In the genomic region with DNA sequence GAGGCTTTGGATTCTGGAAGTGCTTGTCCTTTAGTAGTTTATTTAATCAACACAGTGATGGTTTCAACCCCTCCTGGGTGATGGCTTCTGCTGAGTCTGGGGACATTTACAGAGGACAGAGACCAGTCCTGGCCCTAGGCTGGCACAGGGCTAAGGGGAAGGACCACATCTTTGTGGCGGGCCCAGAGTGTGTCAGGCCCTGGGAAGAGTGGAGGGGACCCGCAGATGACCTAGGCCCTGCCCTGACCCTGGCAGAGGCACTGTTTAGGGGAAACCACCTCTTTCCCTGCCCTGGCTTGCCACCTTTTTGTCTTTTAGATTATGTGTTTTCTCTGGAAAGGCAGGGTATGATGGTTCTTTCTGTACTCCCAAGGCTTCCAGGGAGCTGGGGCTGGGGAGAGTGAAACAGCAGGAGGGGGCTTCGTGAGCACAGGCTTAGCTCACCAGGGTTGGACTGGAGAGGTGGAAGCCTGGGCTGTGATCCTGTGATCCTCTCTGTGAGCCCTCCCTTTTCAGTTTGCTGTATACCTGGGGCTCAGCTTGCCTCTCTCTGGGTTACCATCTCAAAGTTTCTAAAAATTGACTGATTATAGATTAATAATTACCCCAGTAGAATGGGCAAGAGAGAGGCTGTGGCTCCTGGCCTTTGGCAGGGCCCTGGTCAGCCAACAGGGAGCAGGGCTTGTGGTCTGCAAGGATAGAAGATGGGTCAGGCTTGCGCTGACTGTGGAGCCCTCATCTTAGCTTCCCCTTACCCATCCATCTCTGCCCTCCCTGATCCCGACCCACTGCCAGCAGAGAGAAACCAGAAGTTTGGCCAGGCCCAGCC, we compare ENCODE assay signal across 2 cellular contexts.
TF ChIP-seq lines count a peak whose summit lies in the region.

No MANE protein-coding gene starts in this region.

TF ChIP-seq in SK-N-SH, 30 proteins besides CTCF, POLR2A, EP300 and RAD21:
- TF ChIP-seq, protein P1, sequence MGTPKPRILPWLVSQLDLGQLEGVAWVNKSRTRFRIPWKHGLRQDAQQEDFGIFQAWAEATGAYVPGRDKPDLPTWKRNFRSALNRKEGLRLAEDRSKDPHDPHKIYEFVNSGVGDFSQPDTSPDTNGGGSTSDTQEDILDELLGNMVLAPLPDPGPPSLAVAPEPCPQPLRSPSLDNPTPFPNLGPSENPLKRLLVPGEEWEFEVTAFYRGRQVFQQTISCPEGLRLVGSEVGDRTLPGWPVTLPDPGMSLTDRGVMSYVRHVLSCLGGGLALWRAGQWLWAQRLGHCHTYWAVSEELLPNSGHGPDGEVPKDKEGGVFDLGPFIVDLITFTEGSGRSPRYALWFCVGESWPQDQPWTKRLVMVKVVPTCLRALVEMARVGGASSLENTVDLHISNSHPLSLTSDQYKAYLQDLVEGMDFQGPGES (IDR thresholded peaks at IDR 0.05; ENCODE audit: low read depth, low read length) = no peak
- TF ChIP-seq RFX5 (IDR thresholded peaks at IDR 0.05; ENCODE audit: low read length) (no peak), USF1 (IDR thresholded peaks at IDR 0.05; ENCODE audit: borderline replicate concordance, low read depth) (no peak), FOSL2 (IDR thresholded peaks at IDR 0.05; ENCODE audit: borderline replicate concordance, low read depth) (no peak)

TF ChIP-seq in SK-N-SH treated with all-trans-retinoic acid at 6 μM for 48 hours, 23 proteins besides CTCF, POLR2A, EP300 and RAD21:
- no peak for TF ChIP-seq ARNTL (CRISPR knock-in tag; IDR thresholded peaks at IDR 0.05; ENCODE audit: borderline replicate concordance, low read depth)
- TF ChIP-seq ISL1 (CRISPR knock-in tag; IDR thresholded peaks at IDR 0.05) = no peak
- TF ChIP-seq GLIS3 (CRISPR knock-in tag; IDR thresholded peaks at IDR 0.05) = no peak
- no peak for TF ChIP-seq TCF4 (CRISPR knock-in tag; IDR thresholded peaks at IDR 0.05; ENCODE audit: borderline replicate concordance)
- TF ChIP-seq, protein P2, sequence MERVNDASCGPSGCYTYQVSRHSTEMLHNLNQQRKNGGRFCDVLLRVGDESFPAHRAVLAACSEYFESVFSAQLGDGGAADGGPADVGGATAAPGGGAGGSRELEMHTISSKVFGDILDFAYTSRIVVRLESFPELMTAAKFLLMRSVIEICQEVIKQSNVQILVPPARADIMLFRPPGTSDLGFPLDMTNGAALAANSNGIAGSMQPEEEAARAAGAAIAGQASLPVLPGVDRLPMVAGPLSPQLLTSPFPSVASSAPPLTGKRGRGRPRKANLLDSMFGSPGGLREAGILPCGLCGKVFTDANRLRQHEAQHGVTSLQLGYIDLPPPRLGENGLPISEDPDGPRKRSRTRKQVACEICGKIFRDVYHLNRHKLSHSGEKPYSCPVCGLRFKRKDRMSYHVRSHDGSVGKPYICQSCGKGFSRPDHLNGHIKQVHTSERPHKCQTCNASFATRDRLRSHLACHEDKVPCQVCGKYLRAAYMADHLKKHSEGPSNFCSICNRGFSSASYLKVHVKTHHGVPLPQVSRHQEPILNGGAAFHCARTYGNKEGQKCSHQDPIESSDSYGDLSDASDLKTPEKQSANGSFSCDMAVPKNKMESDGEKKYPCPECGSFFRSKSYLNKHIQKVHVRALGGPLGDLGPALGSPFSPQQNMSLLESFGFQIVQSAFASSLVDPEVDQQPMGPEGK (CRISPR knock-in tag; IDR thresholded peaks at IDR 0.05; ENCODE audit: borderline replicate concordance) = no peak
- TF ChIP-seq ZNF8 (CRISPR knock-in tag; IDR thresholded peaks at IDR 0.05) = no peak
- TF ChIP-seq ZNF565 (CRISPR knock-in tag; conservative IDR thresholded peaks at IDR 0.05; ENCODE audit: low read depth) = no peak
- no peak for TF ChIP-seq PPARA (CRISPR knock-in tag; IDR thresholded peaks at IDR 0.05; ENCODE audit: borderline replicate concordance)
- TF ChIP-seq RARB (CRISPR knock-in tag; IDR thresholded peaks at IDR 0.05) = no peak
- no peak for TF ChIP-seq ESRRG (CRISPR knock-in tag; IDR thresholded peaks at IDR 0.05)
- TF ChIP-seq, protein P3, sequence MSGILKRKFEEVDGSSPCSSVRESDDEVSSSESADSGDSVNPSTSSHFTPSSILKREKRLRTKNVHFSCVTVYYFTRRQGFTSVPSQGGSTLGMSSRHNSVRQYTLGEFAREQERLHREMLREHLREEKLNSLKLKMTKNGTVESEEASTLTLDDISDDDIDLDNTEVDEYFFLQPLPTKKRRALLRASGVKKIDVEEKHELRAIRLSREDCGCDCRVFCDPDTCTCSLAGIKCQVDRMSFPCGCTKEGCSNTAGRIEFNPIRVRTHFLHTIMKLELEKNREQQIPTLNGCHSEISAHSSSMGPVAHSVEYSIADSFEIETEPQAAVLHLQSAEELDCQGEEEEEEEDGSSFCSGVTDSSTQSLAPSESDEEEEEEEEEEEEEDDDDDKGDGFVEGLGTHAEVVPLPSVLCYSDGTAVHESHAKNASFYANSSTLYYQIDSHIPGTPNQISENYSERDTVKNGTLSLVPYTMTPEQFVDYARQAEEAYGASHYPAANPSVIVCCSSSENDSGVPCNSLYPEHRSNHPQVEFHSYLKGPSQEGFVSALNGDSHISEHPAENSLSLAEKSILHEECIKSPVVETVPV (CRISPR knock-in tag; IDR thresholded peaks at IDR 0.05) = no peak
- TF ChIP-seq OSR1 (CRISPR knock-in tag; IDR thresholded peaks at IDR 0.05) = no peak
